In the genomic region with DNA sequence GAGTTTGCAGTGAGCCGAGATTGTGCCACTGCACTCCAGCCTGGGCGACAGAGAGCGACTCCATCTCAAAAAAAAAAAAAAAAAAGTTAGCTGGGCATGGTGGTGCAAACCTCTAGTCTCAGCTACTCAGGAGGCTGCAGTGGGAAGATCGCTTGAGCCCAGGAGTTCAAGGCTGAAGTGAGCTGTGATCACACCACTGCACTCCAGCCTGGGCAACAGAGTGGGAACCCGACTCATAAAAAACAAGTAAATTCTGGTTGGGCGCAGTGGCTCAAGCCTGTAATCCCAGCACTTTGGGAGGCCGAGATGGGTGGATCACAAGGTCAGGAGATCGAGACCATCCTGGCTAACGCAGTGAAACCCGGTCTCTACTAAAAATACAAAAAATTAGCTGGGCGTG, we compare ENCODE assay signal across 2 cellular contexts. TPM values are rescaled to one million over a fixed set of nuclear protein-coding genes. Genes with fewer than 3 reads are reported as not detected.
"Had no signal": no experiment of that assay in that cellular context is flagged by ENCODE, and none has a peak within 500 bp of the region (broad histone marks: within the 10 kb centered on the region; RNA-seq: fewer than 3 reads in every experiment).

No MANE protein-coding gene starts in this region.

RNA-seq across cellular contexts. Expression of a gene that starts 4.9 kb away (rescaled TPM):
- total RNA-seq: lung microvascular endothelial cell had no signal
- polyA plus RNA-seq: immature natural killer cell had no signal
